ENCODE assay signal across 7 cellular contexts in genomic region chr5:173017087-173017486, GRCh38. TPM values are rescaled to one million over a fixed set of nuclear protein-coding genes. Genes with fewer than 3 reads are reported as not detected.
A peak's percentile ranks its signal among the peaks of the same experiment; 100 is the strongest.
DNase-seq lines count a peak whose midpoint lies in the region; ATAC-seq, FAIRE-seq and TF ChIP-seq lines count a peak whose summit lies in the region.
"Not testable (repeated sequence)": the region's sequence is repeated elsewhere in the genome, so short reads cannot be mapped to it uniquely, and the experiment has no call there.

No MANE protein-coding gene starts in this region.

- DNase-seq in activated CD8-positive, alpha-beta memory T cell treated with anti-CD3 and anti-CD28 coated beads for 24 hours, result peak; percentile 9
- not testable (repeated sequence) for DNase-seq in astrocyte (ENCODE audit: low read depth); esophagus squamous epithelium (lab: John Stamatoyannopoulos, UW); osteoblast (ENCODE audit: insufficient read length, low spot score, missing footprints); stimulated activated naive B cell treated with anti-CD40 and anti-IgM and Interleukin-4, amounts not matched to agents 10 μg/mL and 1 μg/mL and 100 μg/mL, for 72 hours

- H3K9me3 Mint-ChIP-seq in astrocyte (ENCODE audit: unreplicated experiment); stimulated activated naive B cell treated with anti-CD40 and anti-IgM and Interleukin-4, amounts not matched to agents 10 μg/mL and 1 μg/mL and 100 μg/mL, for 72 hours: not testable (repeated sequence)

- peaks cover 17% of the 10 kb centered on the region for H3K4me1 Mint-ChIP-seq in astrocyte (ENCODE audit: low read depth, unreplicated experiment)
- peaks cover 41 to 63% of the 10 kb centered on the region in 2 donors for H3K4me1 Mint-ChIP-seq in stimulated activated naive B cell treated with anti-CD40 and anti-IgM and Interleukin-4, amounts not matched to agents 10 μg/mL and 1 μg/mL and 100 μg/mL, for 72 hours

- H3K9ac ChIP-seq in HUES6 (ENCODE audit: low read length); liver (ENCODE audit: low read depth in 1 of 2, low read length in 2 of 2): not testable (repeated sequence)
- peak overlapping the region; percentile 12 for H3K9ac ChIP-seq in astrocyte (ENCODE audit: low read length)

- WGBS in esophagus squamous epithelium, 2 donors, result 82 to 88% methylated on average over 14 to 15 of the region's 15 CpGs
- 92% methylated on average over 15 of the region's 15 CpGs for WGBS in liver

- not testable (repeated sequence) for H3K4me3 Mint-ChIP-seq in astrocyte (ENCODE audit: unreplicated experiment)
- H3K4me3 Mint-ChIP-seq in stimulated activated naive B cell treated with anti-CD40 and anti-IgM and Interleukin-4, amounts not matched to agents 10 μg/mL and 1 μg/mL and 100 μg/mL, for 72 hours, result peak overlapping the region; percentile 28 to 53

- H3K4me1 ChIP-seq in HUES6 (ENCODE audit: control insufficient read depth, insufficient read depth, low read length) (peaks cover 17% of the 10 kb centered on the region), astrocyte (ENCODE audit: insufficient read depth, low read length) (peaks cover 11% of the 10 kb centered on the region), esophagus squamous epithelium (peaks cover 20 to 50% (median 25%) of the 10 kb centered on the region in 3 donors), liver (ENCODE audit: control insufficient read depth in 4 of 4, insufficient read depth in 4 of 4, low read length in 3 of 4) (peaks cover 4 to 18% (median 10%) of the 10 kb centered on the region in 4 donors), osteoblast (ENCODE audit: insufficient read depth, low read length) (peaks cover 13% of the 10 kb centered on the region)

- ATAC-seq in stimulated activated naive B cell treated with anti-CD40 and anti-IgM and Interleukin-4, amounts not matched to agents 10 μg/mL and 1 μg/mL and 100 μg/mL, for 72 hours (replicated peaks), result not testable (repeated sequence)

- FAIRE-seq in astrocyte (lab: Jason Lieb, UNC), result not testable (repeated sequence)

- H3K79me2 ChIP-seq in astrocyte (ENCODE audit: insufficient read depth, low read length), result peaks cover 72% of the 10 kb centered on the region
- H3K79me2 ChIP-seq in osteoblast (ENCODE audit: insufficient read depth, low read length), result peaks cover 93% of the 10 kb centered on the region

- not testable (repeated sequence) for H3K9me3 ChIP-seq in HUES6 (ENCODE audit: control insufficient read depth, insufficient read depth, low read depth, low read length); astrocyte (ENCODE audit: insufficient read depth, low read depth, low read length); esophagus squamous epithelium; liver (ENCODE audit: control insufficient read depth in 4 of 4, low read length in 3 of 4); osteoblast (ENCODE audit: low read depth, low read length)

- H2AFZ ChIP-seq in astrocyte (ENCODE audit: low read depth, low read length); osteoblast (ENCODE audit: low read length): not testable (repeated sequence)

- not testable (repeated sequence) for TF ChIP-seq CTCF in astrocyte (IDR thresholded peaks at IDR 0.05; ENCODE audit: insufficient read depth, low read depth, low read length); esophagus squamous epithelium (IDR thresholded peaks at IDR 0.05); liver (IDR thresholded peaks at IDR 0.05; ENCODE audit: low read depth, low read length, missing input control); osteoblast (IDR thresholded peaks at IDR 0.05; ENCODE audit: extremely low read depth, low read depth, low read length)

- TF ChIP-seq RAD21 in liver (IDR thresholded peaks at IDR 0.05), result not testable (repeated sequence)

- peak overlapping the region; percentile 74 for H3K27ac Mint-ChIP-seq in astrocyte (ENCODE audit: unreplicated experiment)
- H3K27ac Mint-ChIP-seq in stimulated activated naive B cell treated with anti-CD40 and anti-IgM and Interleukin-4, amounts not matched to agents 10 μg/mL and 1 μg/mL and 100 μg/mL, for 72 hours, result peak overlapping the region; percentile 93

- H4K20me1 ChIP-seq in astrocyte (ENCODE audit: insufficient read depth, low read length) (peaks cover 69% of the 10 kb centered on the region), osteoblast (ENCODE audit: insufficient read depth, low read length) (peaks cover 12% of the 10 kb centered on the region)

- intact Hi-C loops in esophagus squamous epithelium (cut with DNase I), result not testable (repeated sequence)

- H3K4me2 ChIP-seq in astrocyte (ENCODE audit: low read length), result peak overlapping the region; percentile 42
- peak overlapping the region; percentile 58 for H3K4me2 ChIP-seq in osteoblast (ENCODE audit: insufficient read depth, low read length)

- H3K27ac ChIP-seq in HUES6 (ENCODE audit: low read depth, low read length) (0 out of 2 replicates have a peak overlapping the region, but pooled peaks have one; percentile 1), astrocyte (ENCODE audit: low read depth, low read length) (peak overlapping the region; percentile 40), esophagus squamous epithelium (peak overlapping the region; percentile 16 to 85 (median 76)), liver (ENCODE audit: low read depth in 1 of 2, low read length in 2 of 2) (peak overlapping the region; percentile 42 to 73), osteoblast (ENCODE audit: low read depth, low read length) (peak overlapping the region; percentile 82)

- H3K27me3 ChIP-seq in HUES6 (ENCODE audit: control insufficient read depth, insufficient read depth, low read length); astrocyte (ENCODE audit: insufficient read depth, low read length); esophagus squamous epithelium; liver (ENCODE audit: control insufficient read depth in 4 of 4, insufficient read depth in 4 of 4, low read length in 3 of 4); osteoblast (ENCODE audit: insufficient read depth, low read length): not testable (repeated sequence)

- not testable (repeated sequence) for H3K27me3 Mint-ChIP-seq in astrocyte (ENCODE audit: low read depth, unreplicated experiment); stimulated activated naive B cell treated with anti-CD40 and anti-IgM and Interleukin-4, amounts not matched to agents 10 μg/mL and 1 μg/mL and 100 μg/mL, for 72 hours

- not testable (repeated sequence) for H3K4me3 ChIP-seq in HUES6 (ENCODE audit: low read depth, low read length); astrocyte (ENCODE audit: insufficient read depth, low read depth, low read length); esophagus squamous epithelium; liver (ENCODE audit: low read depth in 1 of 3, low read length in 3 of 3); osteoblast (ENCODE audit: insufficient read depth, low read length)

- not testable (repeated sequence) for TF ChIP-seq POLR2A in esophagus squamous epithelium (IDR thresholded peaks at IDR 0.05)

- H3K36me3 ChIP-seq in HUES6 (ENCODE audit: control insufficient read depth, insufficient read depth, low read length); astrocyte (ENCODE audit: insufficient read depth, low read length); liver (ENCODE audit: control insufficient read depth in 4 of 4, insufficient read depth in 3 of 4, low read depth in 1 of 4, low read length in 3 of 4); osteoblast (ENCODE audit: insufficient read depth, low read length): not testable (repeated sequence)
- H3K36me3 ChIP-seq in esophagus squamous epithelium, result peaks cover 0 to 23% (median 3%) of the 10 kb centered on the region in 3 donors

- H3K36me3 Mint-ChIP-seq in astrocyte (ENCODE audit: low read depth, unreplicated experiment), result peaks cover 14% of the 10 kb centered on the region
- H3K36me3 Mint-ChIP-seq in stimulated activated naive B cell treated with anti-CD40 and anti-IgM and Interleukin-4, amounts not matched to agents 10 μg/mL and 1 μg/mL and 100 μg/mL, for 72 hours, result peaks cover 34 to 58% of the 10 kb centered on the region in 2 donors

RNA-seq across cellular contexts. Expression of gene ATP6V0E1, which starts 33.5 kb away (rescaled TPM):
- total RNA-seq in astrocyte, result 309 and 327 TPM in 2 replicates
- total RNA-seq in esophagus squamous epithelium, result 100 to 1,000 TPM in 2 of 4 donors, 10 to 100 TPM in 2; 57.8 to 132 (median 97.2) TPM
- total RNA-seq in liver, result 10 to 100 TPM; 56.6 to 86.7 TPM
- polyA plus RNA-seq in liver, result 100 to 1,000 TPM; 135 to 396 TPM
- total RNA-seq in osteoblast, result 177 and 181 TPM in 2 replicates

RNA-seq across cellular contexts. Expression of gene CREBRF, which starts 39.1 kb away (rescaled TPM):
- 10.0 and 10.1 TPM in 2 replicates for total RNA-seq in astrocyte
- total RNA-seq in esophagus squamous epithelium, result 10 to 100 TPM in 1 of 4 donors, 1 to 10 TPM in 3; 2.7 to 28.4 (median 7.9) TPM
- 10 to 100 TPM; 10.2 to 12.0 TPM for total RNA-seq in liver
- polyA plus RNA-seq in liver, result 1 to 10 TPM; 2.0 to 5.1 TPM
- total RNA-seq in osteoblast, result 35.8 and 38.3 TPM in 2 replicates

RNA-seq across cellular contexts. Expression of gene RPL26L1, which starts 57.9 kb away (rescaled TPM):
- total RNA-seq in astrocyte (50.6 and 54.3 TPM in 2 replicates), esophagus squamous epithelium (10 to 100 TPM; 28.6 to 45.9 (median 34.8) TPM), liver (10 to 100 TPM; 11.6 to 14.6 TPM), osteoblast (40.4 and 43.8 TPM in 2 replicates)
- polyA plus RNA-seq in liver, result 10 to 100 TPM; 41.0 to 52.2 TPM

Comparison
In these comparisons a context has a peak if more than half of its experiments do, and no peak if none do; other contexts are left out.
1. H3K27ac ChIP-seq: peak in every context shown above with its lines; median percentile 82 in osteoblast; 76 in esophagus squamous epithelium; 58 in liver; 40 in astrocyte; 1 in HUES6.